In genomic region chr2:66550826-66551225, GRCh38 we compare ENCODE assay signal across 18 cellular contexts.
DNase-seq lines count a peak whose midpoint lies in the region; ATAC-seq, FAIRE-seq and TF ChIP-seq lines count a peak whose summit lies in the region.
"Had no signal": no experiment of that assay in that cellular context is flagged by ENCODE, and none has a peak within 500 bp of the region (broad histone marks: within the 10 kb centered on the region; RNA-seq: fewer than 3 reads in every experiment).

No MANE protein-coding gene starts in this region.

- no peak overlapping the region for H3K4me3 ChIP-seq in PC-3 (ENCODE audit: low read length)
- H3K4me3 ChIP-seq in SK-N-MC, result no peak overlapping the region; the same call in 1 of the 2 replicates
- H3K4me3 ChIP-seq in GM23338, result no peak overlapping the region
- H3K4me3 ChIP-seq: GM12878, GM23248 had no signal

- H3K9me3 ChIP-seq in PC-3 (ENCODE audit: low read length), result no peaks in the 10 kb centered on the region
- no peaks in the 10 kb centered on the region for H3K9me3 ChIP-seq in SK-N-MC (ENCODE audit: low read depth, low read length)
- H3K9me3 ChIP-seq: BE2C had no signal

- intact Hi-C loops in PC-3 (cut with micrococcal nuclease), result loop anchor here (10.0 kb wide), 1 partner anchor 56 kb away; no protein-coding TSS in a partner anchor

- no peak for FAIRE-seq in HTR-8/SVneo (lab: Jason Lieb, UNC)
- FAIRE-seq: A204.1, GM12878, GM18507 had no signal

- H3K9ac ChIP-seq in PC-3 (ENCODE audit: low read length) (no peak overlapping the region), SK-N-MC (ENCODE audit: insufficient read length) (no peak overlapping the region)
- H3K9ac ChIP-seq: GM23248 had no signal

- H3K27ac Mint-ChIP-seq in nephron, result peak overlapping the region in 2 of 3 experiments; percentile 6 to 57
- H3K27ac Mint-ChIP-seq in GM23338, result no peak overlapping the region
- H3K27ac Mint-ChIP-seq: CD4-positive, alpha-beta memory T cell had no signal

- H3K27ac ChIP-seq in PC-3 (ENCODE audit: low read length), result no peak overlapping the region
- peak overlapping the region; percentile 84 for H3K27ac ChIP-seq in SK-N-MC
- H3K27ac ChIP-seq in GM23338 (ENCODE audit: low read depth), result no peak overlapping the region
- H3K27ac ChIP-seq: C4-2B, GM23248, HL-60 had no signal

- no peaks in the 10 kb centered on the region for H3K79me2 ChIP-seq in PC-3 (ENCODE audit: low read length)
- no peaks in the 10 kb centered on the region for H3K79me2 ChIP-seq in GM23338 (replicated peaks; ENCODE audit: insufficient read depth)

- H3K4me2 ChIP-seq in PC-3 (ENCODE audit: low read length), result peak overlapping the region; percentile 30
- H3K4me2 ChIP-seq in GM23338, result no peak overlapping the region

- H3K27me3 Mint-ChIP-seq in nephron (ENCODE audit: low read depth) (peaks cover 16% of the 10 kb centered on the region), GM23338 (ENCODE audit: insufficient read depth, low read depth, poor library complexity) (no peaks in the 10 kb centered on the region)

- peaks cover 17% of the 10 kb centered on the region for H3K4me1 ChIP-seq in PC-3 (ENCODE audit: insufficient read depth, low read length)
- H3K4me1 ChIP-seq in GM23338 (ENCODE audit: insufficient read depth), result no peaks in the 10 kb centered on the region
- H3K4me1 ChIP-seq: BE2C had no signal

- H3K9me2 ChIP-seq in PC-3 (replicated peaks; ENCODE audit: low read length), result no peaks in the 10 kb centered on the region
- no peaks in the 10 kb centered on the region for H3K9me2 ChIP-seq in GM23338 (ENCODE audit: insufficient read depth)

- H4K20me1 ChIP-seq in PC-3 (ENCODE audit: low read length) (no peaks in the 10 kb centered on the region), GM23338 (replicated peaks; ENCODE audit: insufficient read depth) (no peaks in the 10 kb centered on the region)

- H3K4me3 Mint-ChIP-seq in nephron (no peak overlapping the region), GM23338 (no peak overlapping the region)
- H3K4me3 Mint-ChIP-seq: CD4-positive, alpha-beta memory T cell had no signal

- H2AFZ ChIP-seq in PC-3 (ENCODE audit: low read length) (no peak overlapping the region), GM23338 (no peak overlapping the region)
- H2AFZ ChIP-seq: GM23248 had no signal

- BruUV-seq in PC-3 (replicated peaks; lab: Mats Ljungman, UMichigan), result no TSS peak

- no peak for TF ChIP-seq CTCF in PC-3 (conservative IDR thresholded peaks at IDR 0.05; ENCODE audit: low read depth, low read length)
- TF ChIP-seq CTCF in nephron (IDR thresholded peaks at IDR 0.05; ENCODE audit: unreplicated experiment in 3 of 3), result no peak
- no peak for TF ChIP-seq CTCF in GM23338 (conservative IDR thresholded peaks at IDR 0.05; ENCODE audit: low read depth in 2 of 2)

- POLR2A ChIA-PET in PC-3 (lab: Charles Lee; ENCODE audit: unreplicated experiment), result no interaction called here

- H3K27me3 ChIP-seq in PC-3 (ENCODE audit: low read length) (no peaks in the 10 kb centered on the region), GM23338 (ENCODE audit: insufficient read depth) (no peaks in the 10 kb centered on the region)
- H3K27me3 ChIP-seq: BE2C had no signal

- ATAC-seq in PC-3 (peak; percentile 59), esophagus mucosa (peak; percentile 57), GM23338 (no peak)
- ATAC-seq: GM12878 had no signal

- no peaks in the 10 kb centered on the region for H3F3A ChIP-seq in PC-3 (ENCODE audit: low read length, unreplicated experiment)
- H3F3A ChIP-seq in GM23338 (replicated peaks; ENCODE audit: low read depth), result no peaks in the 10 kb centered on the region

- DNase-seq in PC-3 (peak; percentile 58), SK-N-MC (ENCODE audit: low read depth, low spot score) (no peak), GM23338 (ENCODE audit: low spot score) (no peak), HTR-8/SVneo (ENCODE audit: insufficient read length, low spot score) (no peak), SHP77 (lab: John Stamatoyannopoulos, UW) (no peak)
- no peak for DNase-seq in activated CD4-positive, alpha-beta T cell treated with anti-CD3 and anti-CD28 coated beads, Interleukin-2, amount 50 U/mL, for 1 hour
- DNase-seq: BE2C; CD4-positive, alpha-beta memory T cell; DMS79; GM23248; H7 had no signal

- H3K9me3 Mint-ChIP-seq in nephron (no peaks in the 10 kb centered on the region), GM23338 (no peaks in the 10 kb centered on the region)

- CTCF ChIA-PET in PC-3 (lab: Charles Lee), result no interaction called here

- peaks cover 70% of the 10 kb centered on the region for H3K4me1 Mint-ChIP-seq in nephron
- peaks cover 7% of the 10 kb centered on the region; the same call in 2 of the 3 replicates for H3K4me1 Mint-ChIP-seq in GM23338
- H3K4me1 Mint-ChIP-seq: CD4-positive, alpha-beta memory T cell had no signal

- H3K36me3 ChIP-seq in PC-3 (ENCODE audit: low read depth, low read length) (no peaks in the 10 kb centered on the region), SK-N-MC (ENCODE audit: insufficient read depth, low read length) (peaks cover 98% of the 10 kb centered on the region), GM23338 (ENCODE audit: insufficient read depth) (no peaks in the 10 kb centered on the region)
- H3K36me3 ChIP-seq: BE2C had no signal

- H3K36me3 Mint-ChIP-seq in nephron (ENCODE audit: low read depth), result peaks cover 50% of the 10 kb centered on the region
- H3K36me3 Mint-ChIP-seq in GM23338 (ENCODE audit: low read depth), result no peaks in the 10 kb centered on the region
- H3K36me3 Mint-ChIP-seq: CD4-positive, alpha-beta memory T cell had no signal

TF ChIP-seq in GM23338, 12 proteins besides CTCF, POLR2A, EP300 and RAD21 (continues in another document):
- TF ChIP-seq ZNF331 (CRISPR knock-in tag; IDR thresholded peaks at IDR 0.05; ENCODE audit: low read depth), result no peak
- no peak for TF ChIP-seq POLR2AphosphoS5 (IDR thresholded peaks at IDR 0.05; ENCODE audit: low read depth)
- TF ChIP-seq CREB1 (CRISPR knock-in tag; IDR thresholded peaks at IDR 0.05; ENCODE audit: low read depth), result no peak
- no peak for TF ChIP-seq ZNF114 (CRISPR knock-in tag; IDR thresholded peaks at IDR 0.05)
- TF ChIP-seq STAT1 (IDR thresholded peaks at IDR 0.05; ENCODE audit: unreplicated experiment), result no peak
- no peak for TF ChIP-seq JUNB (IDR thresholded peaks at IDR 0.05; ENCODE audit: unreplicated experiment)
- TF ChIP-seq NANOG (IDR thresholded peaks at IDR 0.05; ENCODE audit: borderline replicate concordance), result no peak
- TF ChIP-seq, protein P1, sequence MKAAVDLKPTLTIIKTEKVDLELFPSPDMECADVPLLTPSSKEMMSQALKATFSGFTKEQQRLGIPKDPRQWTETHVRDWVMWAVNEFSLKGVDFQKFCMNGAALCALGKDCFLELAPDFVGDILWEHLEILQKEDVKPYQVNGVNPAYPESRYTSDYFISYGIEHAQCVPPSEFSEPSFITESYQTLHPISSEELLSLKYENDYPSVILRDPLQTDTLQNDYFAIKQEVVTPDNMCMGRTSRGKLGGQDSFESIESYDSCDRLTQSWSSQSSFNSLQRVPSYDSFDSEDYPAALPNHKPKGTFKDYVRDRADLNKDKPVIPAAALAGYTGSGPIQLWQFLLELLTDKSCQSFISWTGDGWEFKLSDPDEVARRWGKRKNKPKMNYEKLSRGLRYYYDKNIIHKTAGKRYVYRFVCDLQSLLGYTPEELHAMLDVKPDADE (IDR thresholded peaks at IDR 0.05), result no peak
- TF ChIP-seq EZH2phosphoT487 (IDR thresholded peaks at IDR 0.05; ENCODE audit: unreplicated experiment), result no peak
